ENCODE assay signal across 27 cellular contexts in the genomic region with DNA sequence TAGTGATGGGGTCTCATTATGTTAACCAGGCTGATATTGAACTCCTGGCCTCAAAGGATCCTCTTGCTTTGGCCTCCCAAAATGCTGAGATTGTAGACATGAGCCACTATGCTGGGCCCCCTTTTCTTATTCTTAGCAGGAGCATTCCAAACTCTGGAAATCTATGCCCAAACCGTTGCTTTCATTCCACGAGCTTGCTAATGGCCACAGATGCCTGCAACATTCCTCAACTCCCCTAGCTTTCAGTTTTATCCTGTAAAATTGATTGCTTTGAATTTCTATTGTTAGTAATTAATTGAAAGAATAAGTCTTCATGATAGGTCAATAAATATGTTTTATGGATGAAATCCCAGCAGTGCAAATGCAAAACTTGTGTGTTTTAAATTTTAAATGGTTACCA.
"Had no signal": no experiment of that assay in that cellular context is flagged by ENCODE, and none has a peak within 500 bp of the region (broad histone marks: within the 10 kb centered on the region; RNA-seq: fewer than 3 reads in every experiment).

No MANE protein-coding gene starts in this region.

- H3K27ac ChIP-seq: ascending aorta, body of pancreas, breast epithelium, Peyer's patch, SJSA1 had no signal

- H3K4me2 ChIP-seq: SK-N-SH had no signal

- ATAC-seq: activated CD4-positive, alpha-beta T cell treated with anti-CD3 and anti-CD28 coated beads for 36 hours; activated CD4-positive, CD25-positive, alpha-beta regulatory T cell treated with anti-CD3 and anti-CD28 coated beads, Interleukin-2, amount 50 U/mL, for 24 hours; activated CD8-positive, alpha-beta T cell treated with anti-CD3 and anti-CD28 coated beads, Interleukin-2, amount 10 ng/mL, durations not matched to agents 7 days and 5 days; body of pancreas; PC-3 had no signal

- DNase-seq: activated CD4-positive, alpha-beta T cell treated with anti-CD3 and anti-CD28 coated beads for 36 hours; activated CD4-positive, alpha-beta T cell treated with anti-CD3 and anti-CD28 coated beads, Interleukin-2, amount 10 ng/mL, durations not matched to agents 7 days and 5 days; activated CD4-positive, alpha-beta T cell treated with anti-CD3 and anti-CD28 coated beads, Interleukin-2, amount 50 U/mL, for 48 hours; activated CD8-positive, alpha-beta T cell treated with anti-CD3 and anti-CD28 coated beads, Interleukin-2, amount 10 ng/mL, durations not matched to agents 7 days and 5 days; activated gamma-delta T cell; activated naive CD4-positive, alpha-beta T cell treated with Interleukin-2 at 50 U/mL for 16 hours; activated naive CD8-positive, alpha-beta T cell treated with anti-CD3 and anti-CD28 coated beads, Interleukin-2, amount 10 ng/mL, durations not matched to agents 7 days and 5 days; activated T-cell treated with anti-CD3 and anti-CD28 coated beads, Interleukin-2, amount 50 U/mL, for 24 hours; amygdala; body of pancreas; cerebellar nuclear complex; NCI-H1105 treated with DMSO at 0.1 percent for 48 hours; NCI-H1436; NCI-H1694; NCI-H1930; NCI-H2081 treated with DMSO at 0.1 percent for 48 hours; NCI-H345; NCI-H524 treated with DMSO at 0.1 percent for 48 hours; PC-3; Peyer's patch; RPMI8226; SHP77 treated with DMSO at 0.1 percent for 48 hours; SK-N-SH had no signal

- H3K36me3 ChIP-seq: ascending aorta, breast epithelium, Peyer's patch, SJSA1 had no signal

- H3K27me3 ChIP-seq: ascending aorta, breast epithelium, Peyer's patch, SJSA1 had no signal

- H3K4me3 ChIP-seq: ascending aorta, body of pancreas, breast epithelium, Peyer's patch, SJSA1 had no signal

- H3K4me1 ChIP-seq: ascending aorta, body of pancreas, breast epithelium, Peyer's patch had no signal

- H3K9ac ChIP-seq: SK-N-SH had no signal

- H3K9me3 ChIP-seq: ascending aorta, body of pancreas, breast epithelium, Peyer's patch, SJSA1, SK-N-SH had no signal
